8 cellular contexts compared by ENCODE assay signal in genomic region chr22:22357024-22357868, GRCh38.
DNase-seq lines count a peak whose midpoint lies in the region; ATAC-seq and TF ChIP-seq lines count a peak whose summit lies in the region.

No MANE protein-coding gene starts in this region.

- DNase-seq in DMS53 treated with DMSO at 0.1 percent for 48 hours (lab: John Stamatoyannopoulos, UW; ENCODE audit: unreplicated experiment) (peak; percentile 68), H4 (ENCODE audit: low spot score) (peak; percentile 48), NCI-H1092 (lab: John Stamatoyannopoulos, UW) (peak; percentile 87), SK-N-SH (peak; percentile 78), heart right ventricle (peak; percentile 57 to 74), retina (peak; percentile 83)
- peak; percentile 69 for DNase-seq in activated naive CD4-positive, alpha-beta T cell treated with anti-CD3 and anti-CD28 coated beads, Interleukin-2, amount 50 U/mL, for 16 hours

- TF ChIP-seq CTCF in SK-N-SH (IDR thresholded peaks at IDR 0.05), result peak; percentile 69
- TF ChIP-seq CTCF in heart right ventricle (IDR thresholded peaks at IDR 0.05), result peak; percentile 31 to 71 (median 63)

- no peaks in the 10 kb centered on the region for H4K20me1 ChIP-seq in SK-N-SH (ENCODE audit: insufficient read depth)

- no peak overlapping the region for H3K9ac ChIP-seq in SK-N-SH

- H3K27me3 ChIP-seq in SK-N-SH (ENCODE audit: insufficient read depth), result peaks cover 27% of the 10 kb centered on the region
- H3K27me3 ChIP-seq in heart right ventricle, result peaks cover 0 to 63% (median 37%) of the 10 kb centered on the region in 7 donors

- intact Hi-C loops in heart right ventricle (cut with DNase I), result loop anchor here in 1 of 10 donors (10.0 kb wide), 1 partner anchor 598 kb away; no protein-coding TSS in a partner anchor

- TF ChIP-seq EP300 in SK-N-SH (IDR thresholded peaks at IDR 0.05; ENCODE audit: borderline replicate concordance in 1 of 2, low read depth in 1 of 2, low read length in 1 of 2), result no peak

- H3K79me2 ChIP-seq in SK-N-SH (ENCODE audit: insufficient read depth), result no peaks in the 10 kb centered on the region

- H3K4me3 ChIP-seq in SK-N-SH (ENCODE audit: low read depth in 2 of 2, low read length in 1 of 2), result no peak overlapping the region
- H3K4me3 ChIP-seq in heart right ventricle, result no peak overlapping the region

- H3K9me2 ChIP-seq in SK-N-SH, result no peaks in the 10 kb centered on the region

- ATAC-seq in heart right ventricle (peak; percentile 67 to 94 (median 82)), GM19395 (IDR thresholded peaks at IDR 0.05; ENCODE audit: unreplicated experiment) (no peak)

- POLR2A ChIA-PET in SK-N-SH (lab: Yijun Ruan, JAX), result no interaction called here

- 0 out of 2 replicates have a peak overlapping the region, but pooled peaks have one; percentile 15 for H3K4me2 ChIP-seq in SK-N-SH

- 4% methylated on average over 4 of the region's 14 CpGs for WGBS in SK-N-SH (ENCODE audit: low lambda C conversion rate)
- 19 to 21% methylated on average over 14 of the region's 14 CpGs for WGBS in heart right ventricle, 2 donors

- TF ChIP-seq RAD21 in SK-N-SH (IDR thresholded peaks at IDR 0.05; ENCODE audit: low read length), result peak; percentile 61

- H3F3A ChIP-seq in SK-N-SH (replicated peaks; ENCODE audit: insufficient read depth), result no peaks in the 10 kb centered on the region

- H3K9me3 ChIP-seq in SK-N-SH (no peaks in the 10 kb centered on the region), heart right ventricle (no peaks in the 10 kb centered on the region)

- no peaks in the 10 kb centered on the region for H3K36me3 ChIP-seq in SK-N-SH (replicated peaks in 1 of 2; ENCODE audit: control insufficient read depth in 1 of 2, insufficient read depth in 2 of 2, low read length in 1 of 2)
- H3K36me3 ChIP-seq in heart right ventricle, result no peaks in the 10 kb centered on the region

- H3K4me1 ChIP-seq in SK-N-SH (ENCODE audit: control insufficient read depth in 1 of 2, insufficient read depth in 2 of 2, low read depth in 1 of 2, low read length in 1 of 2) (no peaks in the 10 kb centered on the region; a peak in 1 of 4 replicates), heart right ventricle (no peaks in the 10 kb centered on the region)

- H3K27ac ChIP-seq in SK-N-SH (ENCODE audit: low read depth in 2 of 2, low read length in 1 of 2) (no peak overlapping the region), heart right ventricle (no peak overlapping the region)

- CTCF ChIA-PET in SK-N-SH (lab: Yijun Ruan, JAX), result interaction anchor here (0.6 to 2.5 kb wide), 21 partner anchors 10 to 601 kb away, joined by 3 to 18 read pairs (median 5); no protein-coding TSS in a partner anchor

- no peak overlapping the region for H2AFZ ChIP-seq in SK-N-SH (ENCODE audit: low read depth)

TF ChIP-seq in SK-N-SH, 30 proteins besides CTCF, POLR2A, EP300 and RAD21:
- TF ChIP-seq USF1 (IDR thresholded peaks at IDR 0.05; ENCODE audit: borderline replicate concordance, low read depth) (peak; percentile 75; the same call in 1 of the 2 replicates), RXRA (IDR thresholded peaks at IDR 0.05; ENCODE audit: borderline replicate concordance, low read depth) (no peak), SMC3 (IDR thresholded peaks at IDR 0.05; ENCODE audit: low read depth, low read length) (peak; percentile 22; the same call in 1 of the 2 replicates)
